Comparison of ENCODE assay signal across 20 cellular contexts in genomic region chr15:62541250-62541649, GRCh38.
DNase-seq lines count a peak whose midpoint lies in the region; ATAC-seq and TF ChIP-seq lines count a peak whose summit lies in the region.
"Had no signal": no experiment of that assay in that cellular context is flagged by ENCODE, and none has a peak within 500 bp of the region (broad histone marks: within the 10 kb centered on the region; RNA-seq: fewer than 3 reads in every experiment).

No MANE protein-coding gene starts in this region.

- peaks cover 13% of the 10 kb centered on the region for H3K36me3 Mint-ChIP-seq in nephron progenitor cell (ENCODE audit: low read depth)
- H3K36me3 Mint-ChIP-seq: CD4-positive, CD25-positive, alpha-beta regulatory T cell; CD8-positive, alpha-beta memory T cell; IgD-negative memory B cell had no signal

- no peaks in the 10 kb centered on the region for H3K36me3 ChIP-seq in testis (ENCODE audit: low read depth, missing control alignments)
- H3K36me3 ChIP-seq: BE2C had no signal

- H3K4me1 ChIP-seq in right cardiac atrium (ENCODE audit: control insufficient read depth, insufficient read depth, low read length): peaks cover 16% of the 10 kb centered on the region
- peaks cover 9% of the 10 kb centered on the region for H3K4me1 ChIP-seq in testis
- H3K4me1 ChIP-seq: BE2C had no signal

- H3K4me3 ChIP-seq in right cardiac atrium (ENCODE audit: low read length) (no peak overlapping the region), testis (no peak overlapping the region)
- H3K4me3 ChIP-seq: GM23338 had no signal

- TF ChIP-seq CTCF in nephron progenitor cell (IDR thresholded peaks at IDR 0.05) (no peak), testis (IDR thresholded peaks at IDR 0.05) (no peak)

- H3K9me3 ChIP-seq in right cardiac atrium (ENCODE audit: control insufficient read depth, low read length) (no peaks in the 10 kb centered on the region), testis (no peaks in the 10 kb centered on the region)
- H3K9me3 ChIP-seq: BE2C had no signal

- no peak overlapping the region for H3K27ac ChIP-seq in right cardiac atrium (ENCODE audit: low read length)
- no peak overlapping the region for H3K27ac ChIP-seq in testis

- WGBS in right cardiac atrium: 45% methylated on average over 4 of the region's 4 CpGs
- WGBS in testis, 2 donors: 49 to 52% methylated on average over 4 of the region's 4 CpGs

- intact Hi-C loops in right cardiac atrium (cut with DNase I): loop anchor here in 2 of 4 donors (10.0 kb wide), 2 partner anchors 76 to 146 kb away; partner anchors contain the start of gene TLN2 (in 1 of the 2)
- intact Hi-C loops in Right ventricle myocardium inferior (cut with DNase I): no loop called here
- intact Hi-C loops in testis (cut with DNase I; ENCODE audit: low total_unique reads): no loop called here

- H3K27me3 Mint-ChIP-seq in nephron progenitor cell (ENCODE audit: low read depth, poor library complexity): no peaks in the 10 kb centered on the region
- H3K27me3 Mint-ChIP-seq: CD4-positive, CD25-positive, alpha-beta regulatory T cell; IgD-negative memory B cell had no signal

- peak overlapping the region; percentile 18 for H3K27ac Mint-ChIP-seq in nephron progenitor cell
- H3K27ac Mint-ChIP-seq: CD4-positive, CD25-positive, alpha-beta regulatory T cell; GM23338; IgD-negative memory B cell had no signal

- no peak overlapping the region for H3K4me3 Mint-ChIP-seq in nephron progenitor cell
- H3K4me3 Mint-ChIP-seq: CD4-positive, CD25-positive, alpha-beta regulatory T cell; CD8-positive, alpha-beta memory T cell; GM23338; IgD-negative memory B cell had no signal

- H3K27me3 ChIP-seq in right cardiac atrium (ENCODE audit: control insufficient read depth, insufficient read depth) (no peaks in the 10 kb centered on the region), testis (no peaks in the 10 kb centered on the region)
- H3K27me3 ChIP-seq: BE2C had no signal

- no peak for TF ChIP-seq POLR2A in testis (IDR thresholded peaks at IDR 0.05)

- DNase-seq in right cardiac atrium (no peak), Right ventricle myocardium inferior (ENCODE audit: missing footprints) (no peak), nephron progenitor cell (no peak), testis (peak; percentile 22), DMS79 (lab: John Stamatoyannopoulos, UW) (no peak)
- no peak for DNase-seq in stimulated activated CD4-positive, alpha-beta T cell treated with anti-CD3 and anti-CD28 coated beads, Interleukin-15, amount 100 ng/mL, for 24 hours
- DNase-seq: ACHN; BE2C; C1 segment of cervical spinal cord; CD4-positive, CD25-positive, alpha-beta regulatory T cell; CD8-positive, alpha-beta memory T cell; COR-L47; DMS 273 treated with DMSO at 0.1 percent for 48 hours; DMS53; GDM1; HCEC 1CT had no signal

- ATAC-seq in right cardiac atrium (peak; percentile 24 to 39), Right ventricle myocardium inferior (no peak), HG03571 (IDR thresholded peaks at IDR 0.05; ENCODE audit: unreplicated experiment) (no peak)
- ATAC-seq: GM23338, HepG2 had no signal

- peaks cover 4% of the 10 kb centered on the region for H3K9me3 Mint-ChIP-seq in nephron progenitor cell
- H3K9me3 Mint-ChIP-seq: CD4-positive, CD25-positive, alpha-beta regulatory T cell; CD8-positive, alpha-beta memory T cell; GM23338; IgD-negative memory B cell had no signal

- H3K4me1 Mint-ChIP-seq in nephron progenitor cell: peaks cover 30% of the 10 kb centered on the region
- H3K4me1 Mint-ChIP-seq: CD4-positive, CD25-positive, alpha-beta regulatory T cell; CD8-positive, alpha-beta memory T cell; IgD-negative memory B cell had no signal

Comparison
In these comparisons a context has a peak if more than half of its experiments do, and no peak if none do; other contexts are left out.
1. ATAC-seq: peak in right cardiac atrium (2 of 2); none in Right ventricle myocardium inferior (single experiment) and HG03571 (single experiment).